10 cellular contexts compared by ENCODE assay signal in the genomic region with DNA sequence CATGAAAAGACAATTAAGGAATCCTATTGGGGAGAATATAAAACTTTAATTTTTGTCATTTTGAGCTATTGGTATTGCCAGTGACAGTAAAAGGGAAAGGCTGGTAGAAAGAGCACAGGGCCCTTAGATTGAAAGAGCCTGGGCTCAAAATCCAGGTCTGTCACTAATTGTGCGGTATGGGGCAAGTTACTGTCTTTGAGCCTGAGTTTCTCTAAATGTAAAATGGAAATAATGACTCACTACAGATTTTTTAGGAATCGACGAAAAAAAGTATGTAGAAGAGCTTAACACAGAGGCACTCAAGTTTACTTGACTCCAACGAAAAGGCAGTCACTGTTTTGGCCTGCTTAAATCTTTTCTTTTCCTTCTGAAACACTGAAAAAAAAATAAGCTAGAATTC. TPM values are rescaled to one million over a fixed set of nuclear protein-coding genes. Genes with fewer than 3 reads are reported as not detected.
DNase-seq lines count a peak whose midpoint lies in the region; ATAC-seq, FAIRE-seq and TF ChIP-seq lines count a peak whose summit lies in the region.
"Had no signal": no experiment of that assay in that cellular context is flagged by ENCODE, and none has a peak within 500 bp of the region (broad histone marks: within the 10 kb centered on the region; RNA-seq: fewer than 3 reads in every experiment).

No MANE protein-coding gene starts in this region.

- H3K27ac ChIP-seq in GM12878 (ENCODE audit: control insufficient read depth, insufficient read depth) = no peak overlapping the region; the same call in 1 of the 2 replicates
- H3K27ac ChIP-seq in naive thymus-derived CD4-positive, alpha-beta T cell (ENCODE audit: low read depth, low read length) = peak overlapping the region; percentile 29
- no peak overlapping the region for H3K27ac ChIP-seq in foreskin keratinocyte

- H3K27me3 Mint-ChIP-seq in naive thymus-derived CD4-positive, alpha-beta T cell = no peaks in the 10 kb centered on the region

- peaks cover 0 to 13% of the 10 kb centered on the region in 2 experiments; a peak in 2 of 4 replicates for H3K36me3 ChIP-seq in GM12878 (ENCODE audit: control insufficient read depth in 2 of 2, insufficient read depth in 2 of 2, low read length in 1 of 2)
- peaks cover 0 to 5% (median 0%) of the 10 kb centered on the region in 3 experiments for H3K36me3 ChIP-seq in naive thymus-derived CD4-positive, alpha-beta T cell (ENCODE audit: control insufficient read depth in 2 of 3, insufficient read depth in 3 of 3, low read length in 3 of 3)

- DNase-seq in AG08396 (ENCODE audit: low spot score) = peak; percentile 14
- peak; percentile 47 for DNase-seq in LHCN-M2 (ENCODE audit: low read depth)
- no peak for DNase-seq in GM12878 (ENCODE audit: low read depth, low spot score)
- DNase-seq in naive thymus-derived CD4-positive, alpha-beta T cell = no peak
- DNase-seq in cardiac septum (ENCODE audit: low spot score) = no peak
- no peak for DNase-seq in foreskin keratinocyte
- DNase-seq: COR-L47 had no signal

- H3K4me2 ChIP-seq in GM12878 (ENCODE audit: control insufficient read depth, insufficient read depth) = peak overlapping the region; percentile 45

- H3K27ac Mint-ChIP-seq in naive thymus-derived CD4-positive, alpha-beta T cell = peak overlapping the region; percentile 53 to 96 (median 77)

- H4K20me1 ChIP-seq in GM12878 (ENCODE audit: control insufficient read depth, insufficient read depth) = no peaks in the 10 kb centered on the region; the same call in 1 of the 2 replicates

- intact Hi-C loops in GM12878 (cut with micrococcal nuclease; ENCODE audit: unreplicated experiment) = no loop called here
- intact Hi-C loops in naive thymus-derived CD4-positive, alpha-beta T cell (cut with micrococcal nuclease) = loop anchor here in 1 of 2 donors (10.0 kb wide), 1 partner anchor 505 kb away; the partner anchor contains the start of gene PPP4R1
- intact Hi-C loops in cardiac septum (cut with DNase I) = loop anchor here (10.0 kb wide), 1 partner anchor 225 kb away; the partner anchor contains the start of gene TWSG1

- no peak for TF ChIP-seq RAD21 in GM12878 (IDR thresholded peaks at IDR 0.05; ENCODE audit: insufficient read depth, low read depth, low read length)

- peak overlapping the region in 9 of 10 donors; percentile 48 to 97 (median 79) for H3K4me3 Mint-ChIP-seq in naive thymus-derived CD4-positive, alpha-beta T cell

- POLR2A ChIA-PET in GM12878 (lab: Charles Lee) = interaction anchor here (1.0 to 2.8 kb wide), 5 partner anchors 9 to 30 kb away, joined by 3 to 8 read pairs (median 4); no protein-coding TSS in a partner anchor
- POLR2A ChIA-PET in naive thymus-derived CD4-positive, alpha-beta T cell (lab: Charles Lee) = interaction anchor here (0.8 to 17.6 kb wide), 6 partner anchors 8 to 38 kb away, joined by 3 to 472 read pairs (median 5); partner anchors contain the start of gene ANKRD12

- BruUV-seq in GM12878 (replicated peaks; lab: Mats Ljungman, UMichigan) = no TSS peak

- H3K79me2 ChIP-seq in GM12878 (ENCODE audit: control insufficient read depth, insufficient read depth, low read length) = peaks cover 100% of the 10 kb centered on the region

- SMC1A ChIA-PET in GM12878 (lab: Charles Lee; ENCODE audit: uncharacterized antibody, unreplicated experiment) = interaction anchor here (0.8 to 8.5 kb wide), 17 partner anchors 8 to 407 kb away, joined by 3 to 137 read pairs (median 6); partner anchors contain the start of gene ANKRD12

- no peak for TF ChIP-seq POLR2A in GM12878 (IDR thresholded peaks at IDR 0.05; ENCODE audit: low read depth, low read length)

- no peak for FAIRE-seq in GM12878 (lab: Jason Lieb, UNC)
- FAIRE-seq: RCC 7860 had no signal

- peaks cover 0 to 2% (median 0%) of the 10 kb centered on the region in 11 donors for H3K9me3 Mint-ChIP-seq in naive thymus-derived CD4-positive, alpha-beta T cell

- no peaks in the 10 kb centered on the region; the same call in 2 of the 3 replicates for H3K9me3 ChIP-seq in GM12878 (replicated peaks; ENCODE audit: control insufficient read depth, insufficient read depth, low read length)
- H3K9me3 ChIP-seq in naive thymus-derived CD4-positive, alpha-beta T cell (ENCODE audit: control insufficient read depth in 2 of 3, low read length in 3 of 3) = no peaks in the 10 kb centered on the region

- ATAC-seq in GM12878 = no peak
- ATAC-seq in naive thymus-derived CD4-positive, alpha-beta T cell = no peak
- no peak for ATAC-seq in HG03460 (IDR thresholded peaks at IDR 0.05; ENCODE audit: unreplicated experiment)
- no peak for ATAC-seq in foreskin keratinocyte
- no peak for ATAC-seq in HG03469 (IDR thresholded peaks at IDR 0.05; ENCODE audit: unreplicated experiment)

- H3K36me3 Mint-ChIP-seq in naive thymus-derived CD4-positive, alpha-beta T cell = peaks cover 0 to 29% (median under 1%) of the 10 kb centered on the region in 5 donors

- WGBS in GM12878 (ENCODE audit: insufficient coverage, insufficient replicate concordance, low lambda C conversion rate, missing lambda C conversion rate) = 87% methylated on average over 4 of the region's 4 CpGs

- H3K27me3 ChIP-seq in GM12878 (replicated peaks in 1 of 2; ENCODE audit: control insufficient read depth in 2 of 2, insufficient read depth in 2 of 2, low read length in 1 of 2) (no peaks in the 10 kb centered on the region), foreskin keratinocyte (no peaks in the 10 kb centered on the region)
- H3K27me3 ChIP-seq in naive thymus-derived CD4-positive, alpha-beta T cell (ENCODE audit: control insufficient read depth in 2 of 2, insufficient read depth in 2 of 2, low read length in 2 of 2) = no peaks in the 10 kb centered on the region

- no peak for TF ChIP-seq EP300 in GM12878 (IDR thresholded peaks at IDR 0.05; ENCODE audit: borderline replicate concordance in 1 of 2, control insufficient read depth in 1 of 2, low read depth in 2 of 2, low read length in 2 of 2)

- no peak overlapping the region for H3K9ac ChIP-seq in GM12878 (ENCODE audit: control insufficient read depth, insufficient read depth, low read length)

- no peak for TF ChIP-seq CTCF in GM12878 (IDR thresholded peaks at IDR 0.05 in 2 of 3, conservative IDR thresholded peaks at IDR 0.05 in 1 of 3; ENCODE audit: control insufficient read depth in 2 of 3, extremely low read depth in 1 of 3, insufficient read depth in 1 of 3, low read depth in 3 of 3, low read length in 3 of 3)
- TF ChIP-seq CTCF in foreskin keratinocyte (conservative IDR thresholded peaks at IDR 0.05) = no peak

- RAD21 ChIA-PET in GM12878 (lab: Charles Lee; ENCODE audit: unreplicated experiment) = interaction anchor here (0.8 to 4.1 kb wide), 10 partner anchors 8 to 40 kb away, joined by 3 to 58 read pairs (median 6); no protein-coding TSS in a partner anchor

- H3K4me1 ChIP-seq in GM12878 (ENCODE audit: control insufficient read depth, insufficient read depth, low read length) (peaks cover 9% of the 10 kb centered on the region), foreskin keratinocyte (peaks cover 24% of the 10 kb centered on the region)
- peaks cover 56 to 76% of the 10 kb centered on the region in 2 donors for H3K4me1 ChIP-seq in naive thymus-derived CD4-positive, alpha-beta T cell (ENCODE audit: control insufficient read depth in 2 of 2, insufficient read depth in 2 of 2, low read length in 2 of 2)

- CTCF ChIA-PET in GM12878 (lab: Yijun Ruan, JAX) = interaction anchor here (0.9 to 3.4 kb wide), 9 partner anchors 8 to 40 kb away, joined by 3 to 16 read pairs (median 4); no protein-coding TSS in a partner anchor
- CTCF ChIA-PET in naive thymus-derived CD4-positive, alpha-beta T cell (lab: Charles Lee) = interaction anchor here (0.8 to 1.0 kb wide), 2 partner anchors 27 to 37 kb away, joined by 3 read pairs; no protein-coding TSS in a partner anchor

- H3K4me3 ChIP-seq in GM12878 = peak overlapping the region; percentile 44; the same call in 1 of the 2 replicates
- no peak overlapping the region for H3K4me3 ChIP-seq in naive thymus-derived CD4-positive, alpha-beta T cell (ENCODE audit: low read length)

- H3K4me1 Mint-ChIP-seq in naive thymus-derived CD4-positive, alpha-beta T cell = peaks cover 62 to 100% (median 94%) of the 10 kb centered on the region in 7 donors

- in situ Hi-C loops in GM12878 (cut with MboI) = no loop called here

- H2AFZ ChIP-seq in GM12878 (ENCODE audit: control insufficient read depth, low read depth, low read length) = no peak overlapping the region

RNA-seq across cellular contexts. Expression of gene NDUFV2, which starts 7.0 kb away (rescaled TPM):
- total RNA-seq in LHCN-M2 (2014; rRNA removed) (149 and 156 TPM in 2 replicates), GM12878 (2014; rRNA removed) (321 and 329 TPM in 2 replicates), GM12878 (2014; rRNA removed; fragmentation: Illumina TruSeq; extraction: Trizol) (278 and 282 TPM in 2 replicates), GM12878 (2021) (254 and 267 TPM in 2 replicates), cardiac septum (325 TPM), foreskin keratinocyte (141 and 158 TPM in 2 replicates)
- 145 TPM for polyA plus RNA-seq in LHCN-M2 (2012)
- total RNA-seq in GM12878 (2013; cell fraction: nucleolus; rRNA removed) = 299 and 306 TPM in 2 replicates
- polyA plus RNA-seq in GM12878 (2011; ENCODE audit: low read depth) = 211 TPM
- polyA plus RNA-seq in GM12878 (2011; rRNA removed) (236 and 300 TPM in 2 replicates), GM12878 (2014; fragmentation: Illumina TruSeq; extraction: Trizol) (290 and 321 TPM in 2 replicates), GM12878 (2014; fragmentation: Nextera tagmentation; extraction: Ambion mirVana) (100 to 1,000 TPM; 409 to 471 TPM), GM12878 (2014; rRNA removed) (281 and 302 TPM in 2 replicates), GM12878 (2016; fragmentation: Nextera tagmentation; extraction: Ambion mirVana) (100 to 1,000 TPM; 584 to 590 TPM), foreskin keratinocyte (164 and 191 TPM in 2 replicates)
- 110 and 117 TPM in 2 replicates for polyA plus RNA-seq in GM12878 (2011; cell fraction: cytosol; rRNA removed)
- polyA plus RNA-seq in GM12878 (2011; cell fraction: nucleus; rRNA removed) = 87.7 and 96.6 TPM in 2 replicates
- 189 and 202 TPM in 2 replicates for polyA plus RNA-seq in GM12878 (2012)
- polyA minus RNA-seq in GM12878 (2011; rRNA and poly(A)+ RNA removed) = 68.0 and 81.6 TPM in 2 replicates
- polyA minus RNA-seq in GM12878 (2011; cell fraction: cytosol; rRNA and poly(A)+ RNA removed) = 19.5 and 28.3 TPM in 2 replicates
- 85.4 and 121 TPM in 2 replicates for polyA minus RNA-seq in GM12878 (2011; cell fraction: nucleus; rRNA and poly(A)+ RNA removed)
- total RNA-seq in naive thymus-derived CD4-positive, alpha-beta T cell = 100 to 1,000 TPM; 127 to 198 (median 171) TPM
- polyA plus RNA-seq in naive thymus-derived CD4-positive, alpha-beta T cell = 100 to 1,000 TPM; 140 to 190 TPM

RNA-seq across cellular contexts. Expression of gene ANKRD12, which starts 27.1 kb away (rescaled TPM):
- total RNA-seq in LHCN-M2 (2014; rRNA removed) (12.6 and 21.4 TPM in 2 replicates), GM12878 (2014; rRNA removed) (18.6 and 22.1 TPM in 2 replicates), GM12878 (2014; rRNA removed; fragmentation: Illumina TruSeq; extraction: Trizol) (30.4 and 33.2 TPM in 2 replicates), GM12878 (2021) (30.6 and 34.4 TPM in 2 replicates), cardiac septum (66.6 TPM), foreskin keratinocyte (12.4 and 12.9 TPM in 2 replicates)
- polyA plus RNA-seq in LHCN-M2 (2012) = 7.2 TPM
- 66.1 and 85.1 TPM in 2 replicates for total RNA-seq in GM12878 (2013; cell fraction: nucleolus; rRNA removed)
- polyA plus RNA-seq in GM12878 (2011; ENCODE audit: low read depth) = 9.0 TPM
- polyA plus RNA-seq in GM12878 (2011; rRNA removed) (11.5 and 18.3 TPM in 2 replicates), GM12878 (2014; fragmentation: Illumina TruSeq; extraction: Trizol) (20.2 and 23.9 TPM in 2 replicates), GM12878 (2014; fragmentation: Nextera tagmentation; extraction: Ambion mirVana) (10 to 100 TPM; 20.0 to 20.3 TPM), GM12878 (2014; rRNA removed) (5.9 and 7.3 TPM in 2 replicates), GM12878 (2016; fragmentation: Nextera tagmentation; extraction: Ambion mirVana) (10 to 100 TPM; 40.9 to 45.7 TPM), foreskin keratinocyte (4.1 and 4.7 TPM in 2 replicates)
- polyA plus RNA-seq in GM12878 (2011; cell fraction: cytosol; rRNA removed) = 2.4 and 3.1 TPM in 2 replicates
- 16.5 and 21.3 TPM in 2 replicates for polyA plus RNA-seq in GM12878 (2011; cell fraction: nucleus; rRNA removed)
- 20.4 and 26.0 TPM in 2 replicates for polyA plus RNA-seq in GM12878 (2012)
- 36.3 and 78.0 TPM in 2 replicates for polyA minus RNA-seq in GM12878 (2011; rRNA and poly(A)+ RNA removed)
- 27.7 and 29.5 TPM in 2 replicates for polyA minus RNA-seq in GM12878 (2011; cell fraction: cytosol; rRNA and poly(A)+ RNA removed)
- polyA minus RNA-seq in GM12878 (2011; cell fraction: nucleus; rRNA and poly(A)+ RNA removed) = 27.1 and 40.9 TPM in 2 replicates
- 100 to 1,000 TPM in 4 of 5 experiments, 10 to 100 TPM in 1; 98.9 to 274 (median 204) TPM for total RNA-seq in naive thymus-derived CD4-positive, alpha-beta T cell
- polyA plus RNA-seq in naive thymus-derived CD4-positive, alpha-beta T cell = 10 to 100 TPM; 48.7 to 90.0 TPM

Comparison
In these comparisons a context has a peak if more than half of its experiments do, and no peak if none do; other contexts are left out.
1. DNase-seq: peak in AG08396 (single experiment) and LHCN-M2 (single experiment); none in GM12878 (single experiment), naive thymus-derived CD4-positive, alpha-beta T cell (0 of 9), cardiac septum (single experiment) and foreskin keratinocyte (0 of 2).